In the genomic region with DNA sequence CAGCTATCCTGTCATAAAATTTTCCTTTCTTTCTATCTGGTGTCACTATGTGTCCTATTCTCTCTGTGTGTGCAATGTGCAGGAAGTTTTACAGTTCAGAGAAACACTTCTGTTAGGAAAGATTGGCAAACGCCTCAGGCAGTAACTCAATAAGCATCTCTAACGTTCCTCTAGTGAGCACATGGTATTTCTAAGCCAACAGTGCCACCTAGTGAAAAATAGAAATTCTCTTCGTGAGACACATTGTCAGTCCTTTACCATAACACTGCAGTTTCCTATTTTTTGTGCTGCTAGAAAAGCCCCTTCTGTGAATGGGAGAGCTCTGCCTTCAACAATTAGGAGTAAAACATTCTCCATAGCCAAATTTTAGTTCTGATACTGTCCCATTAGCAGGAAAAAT, we compare ENCODE assay signal across 8 cellular contexts. TPM values are rescaled to one million over a fixed set of nuclear protein-coding genes. Genes with fewer than 3 reads are reported as not detected.
DNase-seq lines count a peak whose midpoint lies in the region; ATAC-seq, FAIRE-seq and TF ChIP-seq lines count a peak whose summit lies in the region.

No MANE protein-coding gene starts in this region.

- no peak for TF ChIP-seq POLR2A in thyroid gland (IDR thresholded peaks at IDR 0.05)

- FAIRE-seq in urothelium cell line (lab: Jason Lieb, UNC): no peak

- H3K9me3 ChIP-seq in Panc1 (ENCODE audit: control insufficient read depth, insufficient read depth, low read depth, low read length) (no peaks in the 10 kb centered on the region), thyroid gland (no peaks in the 10 kb centered on the region)

- H3K27ac ChIP-seq in Panc1 (ENCODE audit: low read length) (no peak overlapping the region), thyroid gland (no peak overlapping the region)

- in situ Hi-C loops in Panc1 (cut with HindIII; ENCODE audit: low pct_unique_long_range_greater_than_20kb, low sequenced_read_pairs): no loop called here

- H3K36me3 Mint-ChIP-seq in activated CD8-positive, alpha-beta T cell treated with anti-CD3 and anti-CD28 coated beads for 36 hours (ENCODE audit: low read depth): no peaks in the 10 kb centered on the region
- no peaks in the 10 kb centered on the region for H3K36me3 Mint-ChIP-seq in activated CD8-positive, alpha-beta T cell treated with anti-CD3 and anti-CD28 coated beads, Interleukin-2, amount 10 ng/mL, durations not matched to agents 7 days and 5 days (ENCODE audit: low read depth)
- no peaks in the 10 kb centered on the region for H3K36me3 Mint-ChIP-seq in activated CD4-positive, alpha-beta memory T cell treated with anti-CD3 and anti-CD28 coated beads, Interleukin-2, amount 10 ng/mL, durations not matched to agents 7 days and 5 days (ENCODE audit: low read depth)

- DNase-seq in activated CD8-positive, alpha-beta T cell treated with anti-CD3 and anti-CD28 coated beads for 36 hours: no peak
- no peak for DNase-seq in activated CD8-positive, alpha-beta T cell treated with anti-CD3 and anti-CD28 coated beads, Interleukin-2, amount 10 ng/mL, durations not matched to agents 7 days and 5 days
- no peak for DNase-seq in Panc1 (ENCODE audit: low read depth, low spot score)
- DNase-seq in foreskin melanocyte: peak; percentile 1
- peak; percentile 2 for DNase-seq in urothelium cell line (ENCODE audit: low spot score)
- no peak for DNase-seq in activated CD4-positive, alpha-beta memory T cell treated with anti-CD3 and anti-CD28 coated beads, Interleukin-2, amount 10 ng/mL, durations not matched to agents 7 days and 5 days
- DNase-seq in thyroid gland: no peak
- DNase-seq in stimulated activated CD4-positive, alpha-beta T cell treated with anti-CD3 and anti-CD28 coated beads, Interleukin-2, amount 100 ng/mL, for 24 hours: no peak

- ATAC-seq in activated CD8-positive, alpha-beta T cell treated with anti-CD3 and anti-CD28 coated beads for 36 hours: no peak
- ATAC-seq in activated CD8-positive, alpha-beta T cell treated with anti-CD3 and anti-CD28 coated beads, Interleukin-2, amount 10 ng/mL, durations not matched to agents 7 days and 5 days: no peak
- ATAC-seq in Panc1: no peak

- H3K4me1 Mint-ChIP-seq in activated CD8-positive, alpha-beta T cell treated with anti-CD3 and anti-CD28 coated beads for 36 hours (ENCODE audit: low read depth): no peaks in the 10 kb centered on the region
- no peaks in the 10 kb centered on the region for H3K4me1 Mint-ChIP-seq in activated CD8-positive, alpha-beta T cell treated with anti-CD3 and anti-CD28 coated beads, Interleukin-2, amount 10 ng/mL, durations not matched to agents 7 days and 5 days (ENCODE audit: low read depth)
- no peaks in the 10 kb centered on the region for H3K4me1 Mint-ChIP-seq in activated CD4-positive, alpha-beta memory T cell treated with anti-CD3 and anti-CD28 coated beads, Interleukin-2, amount 10 ng/mL, durations not matched to agents 7 days and 5 days

- WGBS in thyroid gland, 2 donors: 1 to 5% methylated on average over 3 of the region's 3 CpGs

- H3K9me3 Mint-ChIP-seq in activated CD8-positive, alpha-beta T cell treated with anti-CD3 and anti-CD28 coated beads for 36 hours: peaks cover 20% of the 10 kb centered on the region
- peaks cover 40% of the 10 kb centered on the region for H3K9me3 Mint-ChIP-seq in activated CD8-positive, alpha-beta T cell treated with anti-CD3 and anti-CD28 coated beads, Interleukin-2, amount 10 ng/mL, durations not matched to agents 7 days and 5 days (ENCODE audit: insufficient read depth)
- peaks cover 38% of the 10 kb centered on the region for H3K9me3 Mint-ChIP-seq in activated CD4-positive, alpha-beta memory T cell treated with anti-CD3 and anti-CD28 coated beads, Interleukin-2, amount 10 ng/mL, durations not matched to agents 7 days and 5 days

- H3K4me3 ChIP-seq in Panc1 (ENCODE audit: low read depth in 2 of 2, low read length in 2 of 2) (no peak overlapping the region), thyroid gland (replicated peaks in 1 of 3) (no peak overlapping the region)

- no peak overlapping the region for H3K27ac Mint-ChIP-seq in activated CD8-positive, alpha-beta T cell treated with anti-CD3 and anti-CD28 coated beads for 36 hours
- H3K27ac Mint-ChIP-seq in activated CD8-positive, alpha-beta T cell treated with anti-CD3 and anti-CD28 coated beads, Interleukin-2, amount 10 ng/mL, durations not matched to agents 7 days and 5 days: no peak overlapping the region
- H3K27ac Mint-ChIP-seq in activated CD4-positive, alpha-beta memory T cell treated with anti-CD3 and anti-CD28 coated beads, Interleukin-2, amount 10 ng/mL, durations not matched to agents 7 days and 5 days: no peak overlapping the region

- H3K36me3 ChIP-seq in Panc1 (ENCODE audit: control insufficient read depth, insufficient read depth, low read length): no peaks in the 10 kb centered on the region
- no peaks in the 10 kb centered on the region for H3K36me3 ChIP-seq in thyroid gland

- no peaks in the 10 kb centered on the region for H3K27me3 ChIP-seq in Panc1 (ENCODE audit: control insufficient read depth, insufficient read depth, low read length)
- H3K27me3 ChIP-seq in thyroid gland: no peaks in the 10 kb centered on the region

- intact Hi-C loops in activated CD8-positive, alpha-beta T cell treated with anti-CD3 and anti-CD28 coated beads for 36 hours (cut with micrococcal nuclease): no loop called here
- intact Hi-C loops in Panc1 (cut with micrococcal nuclease; ENCODE audit: unreplicated experiment) (no loop called here), thyroid gland (cut with DNase I) (no loop called here)

- H3K4me1 ChIP-seq in Panc1 (ENCODE audit: control insufficient read depth, insufficient read depth, low read length) (no peaks in the 10 kb centered on the region), thyroid gland (no peaks in the 10 kb centered on the region)

- TF ChIP-seq CTCF in activated CD8-positive, alpha-beta T cell treated with anti-CD3 and anti-CD28 coated beads for 36 hours (IDR thresholded peaks at IDR 0.05): peak; percentile 46
- TF ChIP-seq CTCF in Panc1 (IDR thresholded peaks at IDR 0.05): peak; percentile 18; the same call in 1 of the 2 replicates
- peak in 2 of 6 experiments; percentile 35 to 48 for TF ChIP-seq CTCF in thyroid gland (IDR thresholded peaks at IDR 0.05)

- POLR2A ChIA-PET in activated CD8-positive, alpha-beta T cell treated with anti-CD3 and anti-CD28 coated beads for 36 hours (lab: Charles Lee): no interaction called here
- POLR2A ChIA-PET in activated CD8-positive, alpha-beta T cell treated with anti-CD3 and anti-CD28 coated beads, Interleukin-2, amount 10 ng/mL, durations not matched to agents 7 days and 5 days (lab: Charles Lee): no interaction called here
- POLR2A ChIA-PET in Panc1 (lab: Charles Lee): no interaction called here
- POLR2A ChIA-PET in activated CD4-positive, alpha-beta memory T cell treated with anti-CD3 and anti-CD28 coated beads, Interleukin-2, amount 10 ng/mL, durations not matched to agents 7 days and 5 days (lab: Charles Lee): no interaction called here

- H3K27me3 Mint-ChIP-seq in activated CD8-positive, alpha-beta T cell treated with anti-CD3 and anti-CD28 coated beads for 36 hours: no peaks in the 10 kb centered on the region
- no peaks in the 10 kb centered on the region for H3K27me3 Mint-ChIP-seq in activated CD8-positive, alpha-beta T cell treated with anti-CD3 and anti-CD28 coated beads, Interleukin-2, amount 10 ng/mL, durations not matched to agents 7 days and 5 days (ENCODE audit: low read depth)
- H3K27me3 Mint-ChIP-seq in activated CD4-positive, alpha-beta memory T cell treated with anti-CD3 and anti-CD28 coated beads, Interleukin-2, amount 10 ng/mL, durations not matched to agents 7 days and 5 days: no peaks in the 10 kb centered on the region

- no peak overlapping the region for H3K4me3 Mint-ChIP-seq in activated CD8-positive, alpha-beta T cell treated with anti-CD3 and anti-CD28 coated beads for 36 hours
- no peak overlapping the region for H3K4me3 Mint-ChIP-seq in activated CD8-positive, alpha-beta T cell treated with anti-CD3 and anti-CD28 coated beads, Interleukin-2, amount 10 ng/mL, durations not matched to agents 7 days and 5 days
- no peak overlapping the region for H3K4me3 Mint-ChIP-seq in activated CD4-positive, alpha-beta memory T cell treated with anti-CD3 and anti-CD28 coated beads, Interleukin-2, amount 10 ng/mL, durations not matched to agents 7 days and 5 days

- BruUV-seq in Panc1 (replicated peaks; lab: Mats Ljungman, UMichigan): no TSS peak

- CTCF ChIA-PET in activated CD8-positive, alpha-beta T cell treated with anti-CD3 and anti-CD28 coated beads for 36 hours (lab: Charles Lee): no interaction called here
- CTCF ChIA-PET in activated CD8-positive, alpha-beta T cell treated with anti-CD3 and anti-CD28 coated beads, Interleukin-2, amount 10 ng/mL, durations not matched to agents 7 days and 5 days (lab: Charles Lee): no interaction called here
- CTCF ChIA-PET in Panc1 (lab: Charles Lee): no interaction called here
- CTCF ChIA-PET in activated CD4-positive, alpha-beta memory T cell treated with anti-CD3 and anti-CD28 coated beads, Interleukin-2, amount 10 ng/mL, durations not matched to agents 7 days and 5 days (lab: Charles Lee): no interaction called here

RNA-seq across cellular contexts. Expression of gene ZNF723, which starts 50.7 kb away (rescaled TPM):
- total RNA-seq in activated CD8-positive, alpha-beta T cell treated with anti-CD3 and anti-CD28 coated beads for 36 hours: not detected
- total RNA-seq in activated CD8-positive, alpha-beta T cell treated with anti-CD3 and anti-CD28 coated beads, Interleukin-2, amount 10 ng/mL, durations not matched to agents 7 days and 5 days: not detected
- total RNA-seq in Panc1 (2021; ENCODE audit: unreplicated experiment) (not detected), thyroid gland (under 1 TPM in 1 of 4 donors, not detected in 3; 0.22 TPM)
- not detected for polyA plus RNA-seq in Panc1 (2012; ENCODE audit: insufficient read length)
- not detected for total RNA-seq in activated CD4-positive, alpha-beta memory T cell treated with anti-CD3 and anti-CD28 coated beads, Interleukin-2, amount 10 ng/mL, durations not matched to agents 7 days and 5 days

Comparison
In these comparisons a context has a peak if more than half of its experiments do, and no peak if none do; other contexts are left out.
1. DNase-seq: peak in foreskin melanocyte (single experiment) and urothelium cell line (single experiment); none in activated CD8-positive, alpha-beta T cell treated with anti-CD3 and anti-CD28 coated beads for 36 hours (single experiment), activated CD8-positive, alpha-beta T cell treated with anti-CD3 and anti-CD28 coated beads, Interleukin-2, amount 10 ng/mL, durations not matched to agents 7 days and 5 days (single experiment), Panc1 (single experiment), activated CD4-positive, alpha-beta memory T cell treated with anti-CD3 and anti-CD28 coated beads, Interleukin-2, amount 10 ng/mL, durations not matched to agents 7 days and 5 days (single experiment), thyroid gland (0 of 2) and stimulated activated CD4-positive, alpha-beta T cell treated with anti-CD3 and anti-CD28 coated beads, Interleukin-2, amount 100 ng/mL, for 24 hours (0 of 2).